24 cellular contexts compared by ENCODE assay signal in the genomic region with DNA sequence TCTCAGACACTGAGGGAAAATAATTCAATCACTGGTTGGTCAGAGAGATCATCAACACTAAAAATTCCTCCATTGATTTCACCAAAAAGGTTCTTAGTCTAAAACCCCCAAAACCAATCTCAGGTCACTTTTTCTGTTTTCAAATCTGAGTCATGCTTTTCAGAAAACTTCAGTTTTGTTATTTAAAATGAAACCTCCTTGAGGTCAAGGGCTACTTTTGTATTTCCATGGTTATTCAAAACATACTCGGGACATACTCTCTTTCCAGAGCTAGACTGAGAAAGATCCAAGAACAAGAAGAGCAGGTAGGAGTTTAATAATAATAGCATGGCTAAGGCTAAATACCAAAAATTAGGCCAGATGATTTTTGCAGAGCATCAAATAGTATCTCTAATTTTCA.
DNase-seq lines count a peak whose midpoint lies in the region; ATAC-seq and TF ChIP-seq lines count a peak whose summit lies in the region.
"Had no signal": no experiment of that assay in that cellular context is flagged by ENCODE, and none has a peak within 500 bp of the region (broad histone marks: within the 10 kb centered on the region; RNA-seq: fewer than 3 reads in every experiment).

No MANE protein-coding gene starts in this region.

- H3F3A ChIP-seq in GM23338 (replicated peaks; ENCODE audit: low read depth), result no peaks in the 10 kb centered on the region

- H4K20me1 ChIP-seq in GM23338 (replicated peaks; ENCODE audit: insufficient read depth), result no peaks in the 10 kb centered on the region

- no peaks in the 10 kb centered on the region for H3K27me3 ChIP-seq in ACC112 (ENCODE audit: insufficient read depth, low read length)
- H3K27me3 ChIP-seq in GM23338 (ENCODE audit: insufficient read depth), result no peaks in the 10 kb centered on the region

- H3K4me1 Mint-ChIP-seq in GM23338, result peaks cover 24% of the 10 kb centered on the region; the same call in 2 of the 3 replicates
- H3K4me1 Mint-ChIP-seq in WTC11, result peaks cover 35% of the 10 kb centered on the region
- H3K4me1 Mint-ChIP-seq: CD4-positive, CD25-positive, alpha-beta regulatory T cell; T-cell had no signal

- H3K36me3 Mint-ChIP-seq in GM23338 (ENCODE audit: low read depth) (no peaks in the 10 kb centered on the region), WTC11 (no peaks in the 10 kb centered on the region)
- H3K36me3 Mint-ChIP-seq: CD4-positive, CD25-positive, alpha-beta regulatory T cell; T-cell had no signal

- H3K27ac ChIP-seq in ACC112 (ENCODE audit: low read depth, low read length) (peak overlapping the region; percentile 100), GM23338 (ENCODE audit: low read depth) (no peak overlapping the region)
- H3K27ac ChIP-seq: 22Rv1 had no signal

- H3K27me3 Mint-ChIP-seq in GM23338 (ENCODE audit: insufficient read depth, low read depth, poor library complexity) (no peaks in the 10 kb centered on the region), WTC11 (ENCODE audit: low read depth) (no peaks in the 10 kb centered on the region)

- no peak for TF ChIP-seq CTCF in GM23338 (conservative IDR thresholded peaks at IDR 0.05; ENCODE audit: low read depth in 2 of 2)
- TF ChIP-seq CTCF in WTC11 (IDR thresholded peaks at IDR 0.05), result no peak

- H3K4me3 Mint-ChIP-seq in GM23338 (no peak overlapping the region), WTC11 (no peak overlapping the region)
- H3K4me3 Mint-ChIP-seq: B cell; CD4-positive, CD25-positive, alpha-beta regulatory T cell; HFFc6; T-cell had no signal

- H3K4me3 ChIP-seq in ACC112 (ENCODE audit: low read depth, low read length) (peak overlapping the region; percentile 53; the same call in 1 of the 2 replicates), GM23338 (no peak overlapping the region)

- 0 out of 2 replicates have a peak, but pooled peaks cover 4% of the 10 kb centered on the region for H3K36me3 ChIP-seq in ACC112 (ENCODE audit: insufficient read depth, low read length)
- no peaks in the 10 kb centered on the region for H3K36me3 ChIP-seq in GM23338 (ENCODE audit: insufficient read depth)

- peak overlapping the region; percentile 74 for H2AFZ ChIP-seq in ACC112 (ENCODE audit: low read length, unreplicated experiment)
- no peak overlapping the region for H2AFZ ChIP-seq in GM23338

- DNase-seq in GM23338 (ENCODE audit: low spot score), result no peak
- no peak for DNase-seq in WTC11 (ENCODE audit: low spot score)
- DNase-seq in sciatic nerve (ENCODE audit: low spot score), result no peak
- no peak for DNase-seq in RKO (ENCODE audit: low spot score)
- DNase-seq in Right ventricle myocardium superior, result no peak
- DNase-seq in islet precursor cell, result no peak
- DNase-seq: CD4-positive, CD25-positive, alpha-beta regulatory T cell; COR-L47; DMS 273 treated with DMSO at 0.1 percent for 48 hours; H7; HFFc6; NCI-H1092 treated with DMSO at 0.1 percent for 48 hours; NCI-H146; NCI-H2029 treated with DMSO at 0.1 percent for 48 hours; NCI-H2171; NCI-H446; NK-92 treated with Interleukin-12 subunit alpha and Interleukin-12 subunit beta, amount 100 ng/mL, for 24 hours; SHP77 treated with DMSO at 0.1 percent for 48 hours; T-cell had no signal

- H3K79me2 ChIP-seq in ACC112 (ENCODE audit: control insufficient read depth, insufficient read depth, low read length, unreplicated experiment) (no peaks in the 10 kb centered on the region), GM23338 (replicated peaks; ENCODE audit: insufficient read depth) (no peaks in the 10 kb centered on the region)

- H3K4me1 ChIP-seq in ACC112 (ENCODE audit: control insufficient read depth, insufficient read depth, low read length, unreplicated experiment), result peaks cover 20% of the 10 kb centered on the region
- peaks cover 26% of the 10 kb centered on the region for H3K4me1 ChIP-seq in GM23338 (ENCODE audit: insufficient read depth)

- CTCF ChIA-PET in WTC11 (lab: Charles Lee), result no interaction called here

- intact Hi-C loops in sciatic nerve (cut with DNase I) (no loop called here), Right ventricle myocardium superior (cut with DNase I) (no loop called here)

- H3K9me2 ChIP-seq in GM23338 (ENCODE audit: insufficient read depth), result peaks cover 8% of the 10 kb centered on the region; the same call in 1 of the 2 replicates

- POLR2A ChIA-PET in WTC11 (lab: Charles Lee), result no interaction called here

- H3K4me2 ChIP-seq in GM23338, result peak overlapping the region; percentile 3; the same call in 1 of the 2 replicates

- no peaks in the 10 kb centered on the region; the same call in 1 of the 3 replicates for H3K9me3 Mint-ChIP-seq in GM23338
- no peaks in the 10 kb centered on the region for H3K9me3 Mint-ChIP-seq in WTC11
- H3K9me3 Mint-ChIP-seq: T-cell had no signal

- ATAC-seq in GM23338 (no peak), WTC11 (no peak), sciatic nerve (peak; percentile 61), GM18909 (IDR thresholded peaks at IDR 0.05; ENCODE audit: poor library complexity, unreplicated experiment) (no peak), Right ventricle myocardium superior (ENCODE audit: poor library complexity) (no peak)
- ATAC-seq: SK-N-SH treated with all-trans-retinoic acid at 6 μM for 48 hours, T-cell had no signal

- H3K27ac Mint-ChIP-seq in GM23338 (no peak overlapping the region), WTC11 (peak overlapping the region; percentile 39; the same call in 1 of the 2 replicates)
- H3K27ac Mint-ChIP-seq: B cell; CD4-positive, CD25-positive, alpha-beta regulatory T cell; HFFc6; T-cell had no signal

TF ChIP-seq in GM23338, 12 proteins besides CTCF, POLR2A, EP300 and RAD21:
- TF ChIP-seq STAT1 (IDR thresholded peaks at IDR 0.05; ENCODE audit: unreplicated experiment) (no peak), ZNF331 (CRISPR knock-in tag; IDR thresholded peaks at IDR 0.05; ENCODE audit: low read depth) (no peak), JUNB (IDR thresholded peaks at IDR 0.05; ENCODE audit: unreplicated experiment) (no peak)
TF ChIP-seq in GM23338: peak in this region for 0.

TF ChIP-seq in WTC11, 78 proteins besides CTCF, POLR2A, EP300 and RAD21 (continues in another document):
- TF ChIP-seq SP1 (CRISPR knock-in tag; conservative IDR thresholded peaks at IDR 0.05), result no peak
- no peak for TF ChIP-seq ATF1 (CRISPR knock-in tag; IDR thresholded peaks at IDR 0.05)
- TF ChIP-seq SMAD4 (CRISPR knock-in tag; IDR thresholded peaks at IDR 0.05), result no peak
- no peak for TF ChIP-seq AFF4 (CRISPR knock-in tag; IDR thresholded peaks at IDR 0.05; ENCODE audit: borderline replicate concordance)
- TF ChIP-seq TCF7 (CRISPR knock-in tag; IDR thresholded peaks at IDR 0.05; ENCODE audit: low read depth), result no peak
- no peak for TF ChIP-seq PRDM15 (CRISPR knock-in tag; IDR thresholded peaks at IDR 0.05)
